ENCODE assay signal across 9 cellular contexts in the genomic region with DNA sequence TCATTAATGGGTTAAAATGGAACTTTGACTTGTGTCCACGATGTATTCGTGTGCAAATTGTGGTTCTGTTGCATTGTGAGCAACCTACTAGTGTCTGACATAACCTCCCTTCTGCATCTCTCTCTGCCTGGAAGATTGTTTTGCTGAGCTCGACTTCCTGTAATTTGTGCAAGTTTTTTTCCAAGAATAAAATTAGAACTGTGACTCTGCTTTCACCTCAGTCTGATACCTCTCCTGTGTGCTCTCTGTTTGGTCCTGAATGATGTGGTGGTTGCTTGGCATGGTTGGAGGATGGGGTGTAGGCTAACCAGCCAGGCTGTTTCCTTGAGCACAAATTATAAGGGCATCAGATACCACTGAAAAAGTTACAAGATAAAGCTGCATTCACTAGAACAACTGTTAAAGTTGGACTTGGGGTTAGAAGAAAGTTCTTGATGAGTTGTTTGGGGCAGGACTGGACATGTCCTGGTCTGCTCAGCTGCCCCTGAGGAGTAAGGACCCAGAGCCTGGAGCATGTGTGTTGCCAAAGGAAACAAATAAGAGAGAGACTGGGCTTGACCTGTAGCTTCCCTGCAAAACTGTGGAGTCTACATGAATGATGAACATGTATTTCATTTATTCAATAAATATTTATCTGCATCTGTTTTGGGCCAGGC. TPM values are rescaled to one million over a fixed set of nuclear protein-coding genes. Genes with fewer than 3 reads are reported as not detected.
A peak's percentile ranks its signal among the peaks of the same experiment; 100 is the strongest.
DNase-seq lines count a peak whose midpoint lies in the region; ATAC-seq, FAIRE-seq and TF ChIP-seq lines count a peak whose summit lies in the region.
"Had no signal": no experiment of that assay in that cellular context is flagged by ENCODE, and none has a peak within 500 bp of the region (broad histone marks: within the 10 kb centered on the region; RNA-seq: fewer than 3 reads in every experiment).

No MANE protein-coding gene starts in this region.

- TF ChIP-seq POLR2A in K562 (conservative IDR thresholded peaks at IDR 0.05) (no peak), stomach (IDR thresholded peaks at IDR 0.05) (no peak)

- TF ChIP-seq CTCF in Loucy (conservative IDR thresholded peaks at IDR 0.05; ENCODE audit: low read length) (no peak), K562 (IDR thresholded peaks at IDR 0.05 in 2 of 3, conservative IDR thresholded peaks at IDR 0.05 in 1 of 3; ENCODE audit: insufficient read depth in 2 of 3, low read depth in 1 of 3, low read length in 3 of 3) (no peak), stomach (IDR thresholded peaks at IDR 0.05) (no peak)

- no peak for TF ChIP-seq RAD21 in K562 (CRISPR knock-in tag; conservative IDR thresholded peaks at IDR 0.05 in 1 of 2, IDR thresholded peaks at IDR 0.05 in 1 of 2)

- H2AFZ ChIP-seq in Loucy (ENCODE audit: low read length) (no peak overlapping the region), K562 (ENCODE audit: low read depth, low read length) (peak overlapping the region; percentile 57; the same call in 1 of the 2 replicates)

- H3K9me3 Mint-ChIP-seq in CD8-positive, alpha-beta memory T cell = no peaks in the 10 kb centered on the region
- H3K9me3 Mint-ChIP-seq in naive thymus-derived CD8-positive, alpha-beta T cell = no peaks in the 10 kb centered on the region

- POLR2A ChIA-PET in CD8-positive, alpha-beta memory T cell (lab: Charles Lee) = interaction anchor here (1.4 to 1.7 kb wide), 2 partner anchors 209 to 265 kb away, joined by 3 to 5 read pairs; a partner anchor contains a TSS
- POLR2A ChIA-PET in K562 (lab: Yijun Ruan, JAX) = interaction anchor here (0.9 to 2.2 kb wide), 2 partner anchors 11 to 81 kb away, joined by 3 to 6 read pairs; no protein-coding TSS in a partner anchor
- POLR2A ChIA-PET in naive thymus-derived CD8-positive, alpha-beta T cell (lab: Charles Lee) = interaction anchor here (1.0 to 3.2 kb wide), 6 partner anchors 23 to 490 kb away, joined by 3 to 28 read pairs (median 6); a partner anchor contains a TSS

- H3F3A ChIP-seq in Loucy (ENCODE audit: low read depth) = peaks cover 3% of the 10 kb centered on the region; the same call in 1 of the 2 replicates

- peak overlapping the region; percentile 81 to 99 (median 92) for H3K4me3 Mint-ChIP-seq in CD8-positive, alpha-beta memory T cell
- peak overlapping the region; percentile 67 to 95 (median 88) for H3K4me3 Mint-ChIP-seq in naive thymus-derived CD8-positive, alpha-beta T cell

- H3K79me2 ChIP-seq in Loucy (ENCODE audit: insufficient read depth, low read length) = peaks cover 39% of the 10 kb centered on the region
- H3K79me2 ChIP-seq in K562 (ENCODE audit: control insufficient read depth, insufficient read depth, low read length) = peaks cover 29% of the 10 kb centered on the region

- peak in 3 of 5 donors; percentile 34 to 64 (median 56) for DNase-seq in CD8-positive, alpha-beta memory T cell
- DNase-seq in K562 (ENCODE audit: extremely low read depth in 1 of 4, low spot score in 3 of 4) (no peak), HTR-8/SVneo (ENCODE audit: insufficient read length, low spot score) (no peak), stomach (no peak)
- DNase-seq in naive thymus-derived CD8-positive, alpha-beta T cell = peak in 6 of 10 donors; percentile 18 to 69 (median 48)
- DNase-seq in stimulated activated CD4-positive, alpha-beta T cell treated with anti-CD3 and anti-CD28 coated beads, Interleukin-2, amount 100 ng/mL, for 24 hours = no peak
- DNase-seq: body of pancreas had no signal

- H3K4me3 ChIP-seq in CD8-positive, alpha-beta memory T cell (ENCODE audit: low read length) = peak overlapping the region; percentile 10
- peak overlapping the region; percentile 92 for H3K4me3 ChIP-seq in Loucy (ENCODE audit: low read length, poor library complexity, severe bottlenecking)
- no peak overlapping the region for H3K4me3 ChIP-seq in K562
- no peak overlapping the region for H3K4me3 ChIP-seq in stomach
- H3K4me3 ChIP-seq: body of pancreas had no signal

- CTCF ChIA-PET in CD8-positive, alpha-beta memory T cell (lab: Charles Lee) = interaction anchor here (0.9 to 2.5 kb wide), 6 partner anchors 8 to 208 kb away, joined by 3 to 10 read pairs (median 4); no protein-coding TSS in a partner anchor
- CTCF ChIA-PET in K562 (lab: Yijun Ruan, JAX; ENCODE audit: low intra/inter-chr PET ratio) = no interaction called here

- no peaks in the 10 kb centered on the region for H3K9me2 ChIP-seq in Loucy (replicated peaks; ENCODE audit: low read depth, low read length)

- H3K36me3 Mint-ChIP-seq in CD8-positive, alpha-beta memory T cell = peaks cover 0 to 8% (median 0%) of the 10 kb centered on the region in 3 donors
- no peaks in the 10 kb centered on the region for H3K36me3 Mint-ChIP-seq in naive thymus-derived CD8-positive, alpha-beta T cell

- H3K27me3 ChIP-seq in CD8-positive, alpha-beta memory T cell (ENCODE audit: insufficient read depth, low read length, poor library complexity, severe bottlenecking) = no peaks in the 10 kb centered on the region
- H3K27me3 ChIP-seq in Loucy (ENCODE audit: insufficient read depth, low read length, poor library complexity, severe bottlenecking) (no peaks in the 10 kb centered on the region), K562 (ENCODE audit: control insufficient read depth in 2 of 2, insufficient read depth in 2 of 2, low read length in 2 of 2) (no peaks in the 10 kb centered on the region), stomach (no peaks in the 10 kb centered on the region)
- H3K27me3 ChIP-seq: body of pancreas had no signal

- H3K9me1 ChIP-seq in K562 (ENCODE audit: control insufficient read depth, insufficient read depth, low read length) = no peaks in the 10 kb centered on the region

- in situ Hi-C loops in K562 (cut with MboI) = no loop called here

- no peaks in the 10 kb centered on the region for H3K9me3 ChIP-seq in CD8-positive, alpha-beta memory T cell (ENCODE audit: low read length)
- H3K9me3 ChIP-seq in Loucy (ENCODE audit: insufficient read depth, low read depth, low read length) = no peaks in the 10 kb centered on the region
- no peaks in the 10 kb centered on the region for H3K9me3 ChIP-seq in K562 (replicated peaks; ENCODE audit: control insufficient read depth, insufficient read depth, low read depth, low read length)
- no peaks in the 10 kb centered on the region for H3K9me3 ChIP-seq in stomach
- H3K9me3 ChIP-seq: body of pancreas had no signal

- H3K27ac ChIP-seq in CD8-positive, alpha-beta memory T cell (ENCODE audit: low read depth, low read length) = no peak overlapping the region
- no peak overlapping the region for H3K27ac ChIP-seq in K562 (ENCODE audit: extremely low read depth, low read depth, low read length)
- H3K27ac ChIP-seq in stomach = peak overlapping the region in 2 of 5 donors; percentile 49 to 95

- FAIRE-seq in K562 (lab: Jason Lieb, UNC) (peak; percentile 32), HTR-8/SVneo (lab: Jason Lieb, UNC) (no peak)

- H3K9ac ChIP-seq in Loucy (ENCODE audit: low read depth, low read length, poor library complexity, severe bottlenecking) = peak overlapping the region; percentile 92
- H3K9ac ChIP-seq in K562 (ENCODE audit: insufficient read depth in 1 of 2, low read depth in 2 of 2, low read length in 2 of 2) = no peak overlapping the region

- no peaks in the 10 kb centered on the region for H3K36me3 ChIP-seq in CD8-positive, alpha-beta memory T cell (ENCODE audit: insufficient read depth, low read length)
- H3K36me3 ChIP-seq in Loucy (ENCODE audit: insufficient read depth, low read length) = no peaks in the 10 kb centered on the region
- H3K36me3 ChIP-seq in K562 (ENCODE audit: control insufficient read depth, insufficient read depth, low read length) = no peaks in the 10 kb centered on the region
- no peaks in the 10 kb centered on the region for H3K36me3 ChIP-seq in stomach

- H3K4me1 ChIP-seq in CD8-positive, alpha-beta memory T cell (ENCODE audit: insufficient read depth, low read length) = peaks cover 39% of the 10 kb centered on the region
- H3K4me1 ChIP-seq in Loucy (ENCODE audit: insufficient read depth, low read length, poor library complexity, severe bottlenecking) (peaks cover 41% of the 10 kb centered on the region), K562 (replicated peaks in 1 of 2; ENCODE audit: control insufficient read depth in 2 of 2, insufficient read depth in 2 of 2, low read length in 2 of 2) (peaks cover 16 to 27% of the 10 kb centered on the region in 2 experiments), stomach (peaks cover 30 to 44% (median 41%) of the 10 kb centered on the region in 4 donors)

- no TSS peak for BruUV-seq in K562 (replicated peaks; lab: Mats Ljungman, UMichigan)

- TF ChIP-seq EP300 in K562 (IDR thresholded peaks at IDR 0.05; ENCODE audit: low read length) (no peak), stomach (IDR thresholded peaks at IDR 0.05) (no peak)

- intact Hi-C loops in K562 (cut with micrococcal nuclease) = loop anchor here (5.0 to 10.0 kb wide), 2 partner anchors 207 to 391 kb away; a partner anchor contains a TSS
- intact Hi-C loops in stomach (cut with DNase I; ENCODE audit: low total_unique reads) = no loop called here

- H3K4me2 ChIP-seq in Loucy (ENCODE audit: low read depth, low read length, poor library complexity, severe bottlenecking) = peak overlapping the region; percentile 95
- H3K4me2 ChIP-seq in K562 (ENCODE audit: insufficient read depth, low read length) = no peak overlapping the region

- peaks cover 0 to 1% of the 10 kb centered on the region in 2 donors for H3K27me3 Mint-ChIP-seq in CD8-positive, alpha-beta memory T cell
- H3K27me3 Mint-ChIP-seq in naive thymus-derived CD8-positive, alpha-beta T cell = no peaks in the 10 kb centered on the region

- 16% methylated on average over 3 of the region's 3 CpGs for WGBS in K562 (ENCODE audit: insufficient coverage, low coverage, missing lambda C conversion rate)
- 16 to 39% (median 35%) methylated on average over 3 of the region's 3 CpGs for WGBS in stomach, 5 donors

- peaks cover 20% of the 10 kb centered on the region for H4K20me1 ChIP-seq in Loucy (ENCODE audit: insufficient read depth, low read length, poor library complexity, severe bottlenecking)
- H4K20me1 ChIP-seq in K562 (replicated peaks; ENCODE audit: control insufficient read depth, insufficient read depth, low read length) = peaks cover 3% of the 10 kb centered on the region; the same call in 1 of the 2 replicates

- peak overlapping the region; percentile 81 to 98 (median 86) for H3K27ac Mint-ChIP-seq in CD8-positive, alpha-beta memory T cell
- peak overlapping the region; percentile 39 to 96 (median 86) for H3K27ac Mint-ChIP-seq in naive thymus-derived CD8-positive, alpha-beta T cell

- peaks cover 36 to 42% (median 42%) of the 10 kb centered on the region in 3 donors for H3K4me1 Mint-ChIP-seq in CD8-positive, alpha-beta memory T cell
- peaks cover 28 to 40% (median 38%) of the 10 kb centered on the region in 4 donors for H3K4me1 Mint-ChIP-seq in naive thymus-derived CD8-positive, alpha-beta T cell

- ATAC-seq in K562 (no peak), HG02970 (IDR thresholded peaks at IDR 0.05; ENCODE audit: low FRiP score, unreplicated experiment) (no peak)
- peak; percentile 36 to 58 for ATAC-seq in naive thymus-derived CD8-positive, alpha-beta T cell
- ATAC-seq: body of pancreas had no signal

RNA-seq across cellular contexts. Expression of a gene that starts 1.9 kb away (rescaled TPM):
- 10 to 100 TPM; 65.6 to 67.3 TPM for total RNA-seq in CD8-positive, alpha-beta memory T cell
- polyA plus RNA-seq in CD8-positive, alpha-beta memory T cell = 34.8 TPM
- 22.5 and 27.7 TPM in 2 replicates for total RNA-seq in K562 (2011; cell fraction: chromatin; rRNA removed; ENCODE audit: low replicate concordance)
- total RNA-seq in K562 (2011; cell fraction: nucleolus; rRNA removed) = 28.4 and 32.9 TPM in 2 replicates
- 36.5 and 44.2 TPM in 2 replicates for total RNA-seq in K562 (2011; cell fraction: nucleoplasm; rRNA removed)
- 31.0 and 41.3 TPM in 2 replicates for total RNA-seq in K562 (2014; rRNA removed)
- 32.4 and 32.8 TPM in 2 replicates for total RNA-seq in K562 (2014; rRNA removed; fragmentation: Illumina TruSeq; extraction: Trizol)
- 33.1 and 35.9 TPM in 2 replicates for total RNA-seq in K562 (2015; rRNA removed; fragmentation: Illumina TruSeq; extraction: Trizol)
- total RNA-seq in K562 (2021) = 45.8 and 47.0 TPM in 2 replicates
- 27.3 and 32.5 TPM in 2 replicates for polyA plus RNA-seq in K562 (2011; rRNA removed)
- 31.1 and 42.4 TPM in 2 replicates for polyA plus RNA-seq in K562 (2011; cell fraction: cytosol; rRNA removed)
- 13.2 and 14.1 TPM in 2 replicates for polyA plus RNA-seq in K562 (2011; cell fraction: nucleus; rRNA removed)
- polyA plus RNA-seq in K562 (2012) = 32.7 and 35.8 TPM in 2 replicates
- 31.2 and 36.5 TPM in 2 replicates for polyA plus RNA-seq in K562 (2014; fragmentation: Illumina TruSeq; extraction: Trizol)
- 10 to 100 TPM in 1 of 2 experiments, 1 to 10 TPM in 1; 8.2 to 11.0 TPM for polyA plus RNA-seq in K562 (2014; fragmentation: Nextera tagmentation; extraction: Ambion mirVana)
- 31.0 and 35.3 TPM in 2 replicates for polyA plus RNA-seq in K562 (2014; rRNA removed)
- 36.3 and 42.1 TPM in 2 replicates for polyA minus RNA-seq in K562 (2011; rRNA and poly(A)+ RNA removed)
- polyA minus RNA-seq in K562 (2011; cell fraction: cytosol; rRNA and poly(A)+ RNA removed) = 30.5 and 37.7 TPM in 2 replicates
- 6.7 and 7.6 TPM in 2 replicates for polyA minus RNA-seq in K562 (2011; cell fraction: nucleus; rRNA and poly(A)+ RNA removed)
- total RNA-seq in naive thymus-derived CD8-positive, alpha-beta T cell = 10 to 100 TPM; 47.0 to 48.9 TPM
- polyA plus RNA-seq in naive thymus-derived CD8-positive, alpha-beta T cell = 10 to 100 TPM; 19.5 to 31.5 (median 20.9) TPM
- total RNA-seq in stomach = 100 to 1,000 TPM in 1 of 5 donors, 10 to 100 TPM in 4; 19.6 to 117 (median 79.7) TPM
- polyA plus RNA-seq in stomach = 10 to 100 TPM; 14.0 to 27.3 (median 26.0) TPM

Comparison
In these comparisons a context has a peak if more than half of its experiments do, and no peak if none do; other contexts are left out.
1. DNase-seq: peak in CD8-positive, alpha-beta memory T cell (3 of 5) and naive thymus-derived CD8-positive, alpha-beta T cell (6 of 10); none in K562 (0 of 4), HTR-8/SVneo (single experiment), stomach (single experiment) and stimulated activated CD4-positive, alpha-beta T cell treated with anti-CD3 and anti-CD28 coated beads, Interleukin-2, amount 100 ng/mL, for 24 hours (0 of 2).
2. H3K4me3 ChIP-seq: peak in CD8-positive, alpha-beta memory T cell (single experiment) and Loucy (single experiment); none in K562 (single experiment) and stomach (0 of 4).
3. ATAC-seq: peak in naive thymus-derived CD8-positive, alpha-beta T cell (2 of 2); none in K562 (single experiment) and HG02970 (single experiment).